Comparison of ENCODE assay signal across 7 cellular contexts in genomic region chr17:49414271-49414621, GRCh38.
DNase-seq lines count a peak whose midpoint lies in the region; ATAC-seq and TF ChIP-seq lines count a peak whose summit lies in the region.

No MANE protein-coding gene starts in this region.

- no peaks in the 10 kb centered on the region for H3K27me3 Mint-ChIP-seq in stimulated activated naive B cell treated with anti-CD40 and anti-IgM and Interleukin-4, amounts not matched to agents 10 μg/mL and 1 μg/mL and 100 μg/mL, for 72 hours

- peak overlapping the region; percentile 96 for H3K27ac Mint-ChIP-seq in stimulated activated naive B cell treated with anti-CD40 and anti-IgM and Interleukin-4, amounts not matched to agents 10 μg/mL and 1 μg/mL and 100 μg/mL, for 72 hours

- ATAC-seq in stimulated activated naive B cell treated with anti-CD40 and anti-IgM and Interleukin-4, amounts not matched to agents 10 μg/mL and 1 μg/mL and 100 μg/mL, for 72 hours (replicated peaks) = no peak
- ATAC-seq in GM21576 (IDR thresholded peaks at IDR 0.05; ENCODE audit: unreplicated experiment) = no peak

- H3K4me1 ChIP-seq in HAP-1 = peaks cover 5% of the 10 kb centered on the region; the same call in 1 of the 2 replicates

- H3K36me3 Mint-ChIP-seq in stimulated activated naive B cell treated with anti-CD40 and anti-IgM and Interleukin-4, amounts not matched to agents 10 μg/mL and 1 μg/mL and 100 μg/mL, for 72 hours = peaks cover 23 to 28% of the 10 kb centered on the region in 2 donors

- peak overlapping the region; percentile 77 for H3K4me3 ChIP-seq in HAP-1
- peak overlapping the region; percentile 76 for H3K4me3 ChIP-seq in WERI-Rb-1 (ENCODE audit: low read depth, low read length)
- peak overlapping the region; percentile 99 for H3K4me3 ChIP-seq in iPS-11a (ENCODE audit: low read depth, low read length)

- peaks cover 16 to 26% of the 10 kb centered on the region in 2 donors for H3K4me1 Mint-ChIP-seq in stimulated activated naive B cell treated with anti-CD40 and anti-IgM and Interleukin-4, amounts not matched to agents 10 μg/mL and 1 μg/mL and 100 μg/mL, for 72 hours

- H3K36me3 ChIP-seq in HAP-1 (replicated peaks) (peaks cover 34% of the 10 kb centered on the region), WERI-Rb-1 (peaks cover 38% of the 10 kb centered on the region)

- no peaks in the 10 kb centered on the region for H3K9me3 Mint-ChIP-seq in stimulated activated naive B cell treated with anti-CD40 and anti-IgM and Interleukin-4, amounts not matched to agents 10 μg/mL and 1 μg/mL and 100 μg/mL, for 72 hours

- no peaks in the 10 kb centered on the region for H3K27me3 ChIP-seq in HAP-1 (ENCODE audit: low read depth)
- no peaks in the 10 kb centered on the region for H3K27me3 ChIP-seq in WERI-Rb-1 (ENCODE audit: insufficient read depth, low read depth, severe bottlenecking)

- H3K4me3 Mint-ChIP-seq in stimulated activated naive B cell treated with anti-CD40 and anti-IgM and Interleukin-4, amounts not matched to agents 10 μg/mL and 1 μg/mL and 100 μg/mL, for 72 hours = peak overlapping the region; percentile 98

- DNase-seq in HAP-1 (ENCODE audit: low spot score in 2 of 2) (peak in 1 of 2 experiments; percentile 33), WERI-Rb-1 (no peak), SHP77 treated with DMSO at 0.1 percent for 48 hours (lab: John Stamatoyannopoulos, UW) (no peak)
- no peak for DNase-seq in stimulated activated naive B cell treated with anti-CD40 and anti-IgM and Interleukin-4, amounts not matched to agents 10 μg/mL and 1 μg/mL and 100 μg/mL, for 72 hours
- DNase-seq in activated CD8-positive, alpha-beta memory T cell treated with anti-CD3 and anti-CD28 coated beads, Interleukin-2, amount 50 U/mL, for 4 hours = no peak

- TF ChIP-seq CTCF in WERI-Rb-1 (IDR thresholded peaks at IDR 0.05; ENCODE audit: low read depth, low read length) = no peak

- in situ Hi-C loops in HAP-1 (cut with MboI; ENCODE audit: low sequenced_read_pairs) = no loop called here

- H3K9me3 ChIP-seq in HAP-1 (no peaks in the 10 kb centered on the region), WERI-Rb-1 (ENCODE audit: severe bottlenecking) (no peaks in the 10 kb centered on the region)

- peak overlapping the region; percentile 70 for H3K27ac ChIP-seq in WERI-Rb-1
